ENCODE assay signal across 27 cellular contexts in genomic region chr1:202187040-202187671, GRCh38. TPM values are rescaled to one million over a fixed set of nuclear protein-coding genes. Genes with fewer than 3 reads are reported as not detected.
"Had no signal": no experiment of that assay in that cellular context is flagged by ENCODE, and none has a peak within 500 bp of the region (broad histone marks: within the 10 kb centered on the region; RNA-seq: fewer than 3 reads in every experiment).

No MANE protein-coding gene starts in this region.

- H3K27ac ChIP-seq: ovary, prostate gland, right atrium auricular region, tibial artery, uterus had no signal

- H3K9me3 ChIP-seq: ovary, prostate gland, right atrium auricular region, tibial artery, uterus had no signal

- ATAC-seq: left ventricle myocardium superior had no signal

- FAIRE-seq: endometrium had no signal

- H3K4me3 ChIP-seq: ovary, prostate gland, right atrium auricular region, tibial artery, uterus had no signal

- H3K27me3 ChIP-seq: ovary, right atrium auricular region, uterus had no signal

- H3K4me1 ChIP-seq: prostate gland, uterus had no signal

- H3K36me3 ChIP-seq: ovary, prostate gland, right atrium auricular region, tibial artery, uterus had no signal

- DNase-seq: activated CD8-positive, alpha-beta memory T cell treated with anti-CD3 and anti-CD28 coated beads for 24 hours; activated CD8-positive, alpha-beta memory T cell treated with anti-CD3 and anti-CD28 coated beads, Interleukin-2, amount 50 U/mL, for 4 hours; activated naive CD4-positive, alpha-beta T cell treated with Interleukin-2 at 50 U/mL for 16 hours; activated T-cell treated with anti-CD3 and anti-CD28 coated beads, Interleukin-2, amount 50 U/mL, for 24 hours; amygdala; cerebellar nuclear complex; effector CD4-positive, alpha-beta T cell; foreskin fibroblast; immature natural killer cell; kidney glomerular epithelial cell; left ventricle myocardium superior; mesenchymal stem cell; naive B cell; ovary; stimulated activated CD4-positive, alpha-beta T cell treated with anti-CD3 and anti-CD28 coated beads, Interleukin-12 subunit alpha, Interleukin-12 subunit beta, amount 100 ng/mL, for 4 hours; stimulated activated CD4-positive, alpha-beta T cell treated with anti-CD3 and anti-CD28 coated beads, Interleukin-4, amount 100 ng/mL, for 4 hours; substantia nigra; T-helper 9 cell; tibial artery; uterus had no signal

RNA-seq across cellular contexts. Expression of gene LGR6, which starts 6.4 kb away (rescaled TPM):
- total RNA-seq: epithelial cell of proximal tubule; fibroblast of lung; glomerular endothelial cell; T-helper 1 cell treated with Interleukin-12 subunit alpha and Interleukin-12 subunit beta and Interleukin-4 antibody, amounts not matched to agents 30 ng/mL and 1 ng/mL, for 36 hours had no signal

RNA-seq across cellular contexts. Expression of gene PTPN7, which starts 26.8 kb away (rescaled TPM):
- total RNA-seq: fibroblast of lung had no signal
- polyA plus RNA-seq: fibroblast of lung had no signal
